11 cellular contexts compared by ENCODE assay signal in genomic region chr7:150567168-150567567, GRCh38. TPM values are rescaled to one million over a fixed set of nuclear protein-coding genes. Genes with fewer than 3 reads are reported as not detected.
A peak's percentile ranks its signal among the peaks of the same experiment; 100 is the strongest.
DNase-seq lines count a peak whose midpoint lies in the region; ATAC-seq and TF ChIP-seq lines count a peak whose summit lies in the region.
"Had no signal": no experiment of that assay in that cellular context is flagged by ENCODE, and none has a peak within 500 bp of the region (broad histone marks: within the 10 kb centered on the region; RNA-seq: fewer than 3 reads in every experiment).

Gene GIMAP4 (plus strand): TSS chr7:150567390. CDS start chr7:150569902, 2,512 bp downstream.

- intact Hi-C loops in activated CD8-positive, alpha-beta T cell treated with anti-CD3 and anti-CD28 coated beads for 36 hours (cut with micrococcal nuclease): loop anchor here (5.0 kb wide), 5 partner anchors 50 to 190 kb away; partner anchors contain the start of genes GIMAP5 and GIMAP8
- intact Hi-C loops in Right ventricle myocardium superior (cut with DNase I) (no loop called here), psoas muscle (cut with DNase I) (loop anchor here in 1 of 2 donors (10.0 kb wide), 1 partner anchor 92 kb away; no protein-coding TSS in a partner anchor)

- no peak for TF ChIP-seq CTCF in DND-41 (IDR thresholded peaks at IDR 0.05; ENCODE audit: borderline replicate concordance, extremely low read depth, low read length, poor library complexity, severe bottlenecking)
- no peak for TF ChIP-seq CTCF in activated CD8-positive, alpha-beta T cell treated with anti-CD3 and anti-CD28 coated beads for 36 hours (IDR thresholded peaks at IDR 0.05)
- TF ChIP-seq CTCF in psoas muscle (IDR thresholded peaks at IDR 0.05): no peak
- TF ChIP-seq CTCF in foreskin fibroblast (IDR thresholded peaks at IDR 0.05; ENCODE audit: low read depth, low read length): no peak

- peaks cover 67% of the 10 kb centered on the region for H3K4me1 Mint-ChIP-seq in activated CD8-positive, alpha-beta T cell treated with anti-CD3 and anti-CD28 coated beads for 36 hours (ENCODE audit: low read depth)

- H3K9me3 Mint-ChIP-seq in activated CD8-positive, alpha-beta T cell treated with anti-CD3 and anti-CD28 coated beads for 36 hours: peaks cover 19% of the 10 kb centered on the region

- no peak within 1 kb of the TSS for H3K9ac ChIP-seq in DND-41 (ENCODE audit: low read depth, low read length)

- H3K27me3 ChIP-seq in DND-41 (ENCODE audit: insufficient read depth, low read length, poor library complexity): no peaks in the 10 kb centered on the region
- no peaks in the 10 kb centered on the region for H3K27me3 ChIP-seq in psoas muscle (ENCODE audit: insufficient read depth in 3 of 3, low read length in 2 of 3)

- H3K4me1 ChIP-seq in DND-41 (ENCODE audit: insufficient read depth, low read length) (peaks cover 14% of the 10 kb centered on the region), psoas muscle (no peaks in the 10 kb centered on the region)

- no peaks in the 10 kb centered on the region for H3K79me2 ChIP-seq in DND-41 (ENCODE audit: insufficient read depth, low read length)

- H4K20me1 ChIP-seq in DND-41 (ENCODE audit: insufficient read depth, low read length): no peaks in the 10 kb centered on the region

- peak within 1 kb of the TSS; percentile 99 for H3K27ac Mint-ChIP-seq in activated CD8-positive, alpha-beta T cell treated with anti-CD3 and anti-CD28 coated beads for 36 hours

- H3K36me3 Mint-ChIP-seq in activated CD8-positive, alpha-beta T cell treated with anti-CD3 and anti-CD28 coated beads for 36 hours (ENCODE audit: low read depth): peaks cover 48% of the 10 kb centered on the region

- 0 out of 2 replicates have a peak within 1 kb of the TSS, but pooled peaks have one; percentile 9 for H2AFZ ChIP-seq in DND-41 (ENCODE audit: low read depth, low read length)

- ATAC-seq in DND-41 (ENCODE audit: insufficient read depth, low read depth) (peak; percentile 61; the same call in 2 of the 3 replicates), Right ventricle myocardium superior (ENCODE audit: poor library complexity) (peak; percentile 66), psoas muscle (peak in 1 of 4 donors; percentile 47), GM19467 (IDR thresholded peaks at IDR 0.05; ENCODE audit: unreplicated experiment) (no peak)
- peak; percentile 64 for ATAC-seq in activated CD8-positive, alpha-beta T cell treated with anti-CD3 and anti-CD28 coated beads for 36 hours

- whole genome bisulfite sequencing in psoas muscle, 3 donors: 57 to 59% (median 58%) methylated on average over 9 of the region's 9 CpGs

- H3K4me3 ChIP-seq in DND-41 (ENCODE audit: low read depth in 1 of 2, low read length in 2 of 2) (no peak within 1 kb of the TSS), psoas muscle (peak within 1 kb of the TSS; percentile 66), foreskin fibroblast (ENCODE audit: low read depth in 1 of 2, low read length in 2 of 2) (no peak within 1 kb of the TSS)

- peak within 1 kb of the TSS; percentile 84 for H3K4me3 Mint-ChIP-seq in activated CD8-positive, alpha-beta T cell treated with anti-CD3 and anti-CD28 coated beads for 36 hours

- DNase-seq in DND-41 (no peak), Right ventricle myocardium superior (no peak), psoas muscle (no peak), foreskin fibroblast (no peak), HCEC 1CT (no peak)
- peak; percentile 51 for DNase-seq in activated CD8-positive, alpha-beta T cell treated with anti-CD3 and anti-CD28 coated beads for 36 hours
- DNase-seq in stimulated activated CD4-positive, alpha-beta T cell treated with anti-CD3 and anti-CD28 coated beads, Interleukin-12 subunit alpha, Interleukin-12 subunit beta, amount 100 ng/mL, for 4 hours: no peak
- DNase-seq: NCI-H2081, SW 1271 had no signal

- H3K9me3 ChIP-seq in DND-41 (ENCODE audit: insufficient read depth, low read length, severe bottlenecking): no peaks in the 10 kb centered on the region
- no peaks in the 10 kb centered on the region for H3K9me3 ChIP-seq in psoas muscle

- no peak within 1 kb of the TSS for H3K4me2 ChIP-seq in DND-41 (ENCODE audit: insufficient read depth, low read length)

- no peaks in the 10 kb centered on the region for H3K36me3 ChIP-seq in DND-41 (ENCODE audit: insufficient read depth, low read length)
- H3K36me3 ChIP-seq in psoas muscle (ENCODE audit: insufficient read depth in 1 of 2, low read depth in 1 of 2): no peaks in the 10 kb centered on the region

- POLR2A ChIA-PET in activated CD8-positive, alpha-beta T cell treated with anti-CD3 and anti-CD28 coated beads for 36 hours (lab: Charles Lee): interaction anchor here (0.6 to 3.6 kb wide), 22 partner anchors 14 to 188 kb away, joined by 3 to 13 read pairs (median 4); partner anchors contain the start of genes GIMAP1, GIMAP5, GIMAP6 and GIMAP8

- no peak within 1 kb of the TSS for H3K27ac ChIP-seq in DND-41 (ENCODE audit: low read length)
- H3K27ac ChIP-seq in psoas muscle: peak within 1 kb of the TSS; percentile 72

- CTCF ChIA-PET in activated CD8-positive, alpha-beta T cell treated with anti-CD3 and anti-CD28 coated beads for 36 hours (lab: Charles Lee): interaction anchor here (1.0 to 3.0 kb wide), 8 partner anchors 14 to 188 kb away, joined by 3 to 11 read pairs (median 8); partner anchors contain the start of genes GIMAP1 and GIMAP8

- no peaks in the 10 kb centered on the region for H3K27me3 Mint-ChIP-seq in activated CD8-positive, alpha-beta T cell treated with anti-CD3 and anti-CD28 coated beads for 36 hours

RNA-seq across cellular contexts. Expression of gene GIMAP4, which starts in this region (rescaled TPM):
- total RNA-seq in activated CD8-positive, alpha-beta T cell treated with anti-CD3 and anti-CD28 coated beads for 36 hours: 10 to 100 TPM; 88.3 to 97.8 TPM
- total RNA-seq in Right ventricle myocardium superior (34.7 TPM), psoas muscle (10 to 100 TPM; 14.2 to 36.4 (median 15.1) TPM)
- polyA plus RNA-seq in psoas muscle: 10 to 100 TPM; 13.6 to 21.7 (median 15.0) TPM
- total RNA-seq: Daoy had no signal
